In genomic region chr3:170154569-170155143, GRCh38 we compare ENCODE assay signal across 1 cellular context.
TF ChIP-seq lines count a peak whose summit lies in the region.

No MANE protein-coding gene starts in this region.

TF ChIP-seq in GM23338, 12 proteins besides CTCF, POLR2A, EP300 and RAD21 (continued from another document):
- TF ChIP-seq ZNF462 (CRISPR knock-in tag; IDR thresholded peaks at IDR 0.05) = no peak
